Comparison of ENCODE assay signal across 24 cellular contexts in genomic region chr1:180401999-180402398, GRCh38.
"Had no signal": no experiment of that assay in that cellular context is flagged by ENCODE, and none has a peak within 500 bp of the region (broad histone marks: within the 10 kb centered on the region; RNA-seq: fewer than 3 reads in every experiment).

No MANE protein-coding gene starts in this region.

- DNase-seq: activated CD4-positive, alpha-beta memory T cell treated with anti-CD3 and anti-CD28 coated beads, Interleukin-2, amount 10 ng/mL, durations not matched to agents 7 days and 5 days; activated CD4-positive, alpha-beta T cell treated with anti-CD3 and anti-CD28 coated beads for 36 hours; activated CD8-positive, alpha-beta memory T cell treated with anti-CD3 and anti-CD28 coated beads, Interleukin-2, amount 10 ng/mL, durations not matched to agents 7 days and 5 days; activated naive CD4-positive, alpha-beta T cell; activated naive CD8-positive, alpha-beta T cell treated with anti-CD3 and anti-CD28 coated beads for 36 hours; activated T-cell treated with anti-CD3 and anti-CD28 coated beads, Interleukin-2, amount 50 U/mL, for 1 hour; amniotic stem cell; effector CD4-positive, alpha-beta T cell; heart left ventricle; immature natural killer cell; kidney glomerular epithelial cell; left ventricle myocardium superior; mucosa of descending colon; naive B cell; stimulated activated CD4-positive, alpha-beta T cell treated with anti-CD3 and anti-CD28 coated beads, Interleukin-12 subunit alpha, Interleukin-12 subunit beta, amount 100 ng/mL, for 4 hours; stimulated activated CD4-positive, alpha-beta T cell treated with anti-CD3 and anti-CD28 coated beads, Interleukin-1b, Interleukin-23, amount 100 ng/mL, for 48 hours; stomach; trophoblast cell had no signal

- H3K27ac ChIP-seq: gastroesophageal sphincter, heart left ventricle had no signal

- H3K4me1 Mint-ChIP-seq: activated CD4-positive, alpha-beta memory T cell treated with anti-CD3 and anti-CD28 coated beads, Interleukin-2, amount 10 ng/mL, durations not matched to agents 7 days and 5 days; activated CD8-positive, alpha-beta memory T cell treated with anti-CD3 and anti-CD28 coated beads, Interleukin-2, amount 10 ng/mL, durations not matched to agents 7 days and 5 days had no signal

- H3K4me1 ChIP-seq: gastroesophageal sphincter, stomach had no signal

- H3K4me3 Mint-ChIP-seq: activated CD4-positive, alpha-beta memory T cell treated with anti-CD3 and anti-CD28 coated beads, Interleukin-2, amount 10 ng/mL, durations not matched to agents 7 days and 5 days; activated CD4-positive, alpha-beta T cell treated with anti-CD3 and anti-CD28 coated beads for 36 hours; activated CD8-positive, alpha-beta memory T cell treated with anti-CD3 and anti-CD28 coated beads, Interleukin-2, amount 10 ng/mL, durations not matched to agents 7 days and 5 days; activated naive CD8-positive, alpha-beta T cell treated with anti-CD3 and anti-CD28 coated beads for 36 hours; activated T-helper 17 cell treated with anti-CD3 and anti-CD28 coated beads, Interleukin-2, amount 50 U/mL, for 72 hours; immature natural killer cell; memory B cell; naive B cell; neural crest cell had no signal

- H3K9me3 ChIP-seq: gastroesophageal sphincter, heart left ventricle, mucosa of descending colon, stomach had no signal

- ATAC-seq: activated CD4-positive, alpha-beta T cell treated with anti-CD3 and anti-CD28 coated beads for 36 hours; activated CD8-positive, alpha-beta memory T cell treated with anti-CD3 and anti-CD28 coated beads, Interleukin-2, amount 10 ng/mL, durations not matched to agents 7 days and 5 days; activated T-helper 17 cell treated with anti-CD3 and anti-CD28 coated beads, Interleukin-2, amount 50 U/mL, for 72 hours; esophagus mucosa; gastroesophageal sphincter; heart left ventricle; left ventricle myocardium superior; mucosa of descending colon had no signal

- H3K27me3 ChIP-seq: gastroesophageal sphincter, heart left ventricle, stomach had no signal

- H3K27ac Mint-ChIP-seq: activated CD4-positive, alpha-beta memory T cell treated with anti-CD3 and anti-CD28 coated beads, Interleukin-2, amount 10 ng/mL, durations not matched to agents 7 days and 5 days; activated CD4-positive, alpha-beta T cell treated with anti-CD3 and anti-CD28 coated beads for 36 hours; activated CD8-positive, alpha-beta memory T cell treated with anti-CD3 and anti-CD28 coated beads, Interleukin-2, amount 10 ng/mL, durations not matched to agents 7 days and 5 days; activated naive CD8-positive, alpha-beta T cell treated with anti-CD3 and anti-CD28 coated beads for 36 hours; activated T-helper 17 cell treated with anti-CD3 and anti-CD28 coated beads, Interleukin-2, amount 50 U/mL, for 72 hours; immature natural killer cell; memory B cell; progenitor cell of endocrine pancreas had no signal

- H3K27me3 Mint-ChIP-seq: activated CD4-positive, alpha-beta memory T cell treated with anti-CD3 and anti-CD28 coated beads, Interleukin-2, amount 10 ng/mL, durations not matched to agents 7 days and 5 days; activated CD4-positive, alpha-beta T cell treated with anti-CD3 and anti-CD28 coated beads for 36 hours; activated CD8-positive, alpha-beta memory T cell treated with anti-CD3 and anti-CD28 coated beads, Interleukin-2, amount 10 ng/mL, durations not matched to agents 7 days and 5 days; activated naive CD8-positive, alpha-beta T cell treated with anti-CD3 and anti-CD28 coated beads for 36 hours; activated T-helper 17 cell treated with anti-CD3 and anti-CD28 coated beads, Interleukin-2, amount 50 U/mL, for 72 hours; memory B cell; naive B cell; progenitor cell of endocrine pancreas had no signal

- H3K4me3 ChIP-seq: gastroesophageal sphincter, heart left ventricle, mucosa of descending colon, stomach had no signal

- H3K9me3 Mint-ChIP-seq: activated CD4-positive, alpha-beta memory T cell treated with anti-CD3 and anti-CD28 coated beads, Interleukin-2, amount 10 ng/mL, durations not matched to agents 7 days and 5 days; activated naive CD8-positive, alpha-beta T cell treated with anti-CD3 and anti-CD28 coated beads for 36 hours; activated T-helper 17 cell treated with anti-CD3 and anti-CD28 coated beads, Interleukin-2, amount 50 U/mL, for 72 hours; immature natural killer cell; memory B cell; neural crest cell had no signal
